13 cellular contexts compared by ENCODE assay signal in the genomic region with DNA sequence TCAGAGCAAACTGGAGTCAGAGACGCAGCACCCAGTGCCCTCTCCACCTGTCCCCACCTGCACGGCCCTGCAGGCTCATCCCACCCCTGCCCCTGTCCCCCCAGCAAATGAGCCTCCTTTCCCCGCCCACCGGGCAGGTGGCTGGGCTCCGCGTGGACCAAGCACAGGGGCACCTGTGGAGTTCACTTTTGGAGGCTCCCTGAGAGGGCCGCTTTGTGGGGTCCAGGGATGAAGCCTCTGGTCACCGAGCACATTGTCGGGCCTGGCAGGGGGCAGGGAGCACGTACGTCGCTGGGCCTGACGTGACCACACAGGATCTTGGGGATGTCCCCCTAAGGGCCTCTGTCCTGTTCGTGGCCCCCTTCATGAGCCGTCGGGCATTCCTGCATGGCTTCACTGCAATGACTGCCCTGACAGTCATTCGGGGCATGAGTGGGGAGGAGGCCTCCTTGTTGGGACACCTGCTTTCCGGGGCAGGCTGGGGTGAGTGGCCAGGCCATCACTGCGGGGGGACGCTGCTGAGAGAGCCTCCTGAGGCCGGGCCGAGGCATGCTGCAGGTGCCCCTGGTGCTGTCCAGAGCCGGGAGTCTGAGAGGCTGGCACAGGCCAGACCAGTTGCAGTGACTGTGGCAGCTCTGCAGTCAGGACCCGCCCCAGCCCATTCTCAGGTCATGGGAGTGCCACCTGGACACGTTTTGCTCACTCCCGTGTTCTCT. TPM values are rescaled to one million over a fixed set of nuclear protein-coding genes. Genes with fewer than 3 reads are reported as not detected.
DNase-seq lines count a peak whose midpoint lies in the region; ATAC-seq and TF ChIP-seq lines count a peak whose summit lies in the region.
"Had no signal": no experiment of that assay in that cellular context is flagged by ENCODE, and none has a peak within 500 bp of the region (broad histone marks: within the 10 kb centered on the region; RNA-seq: fewer than 3 reads in every experiment).

No MANE protein-coding gene starts in this region.

- H3K9ac ChIP-seq in SK-N-MC (ENCODE audit: insufficient read length): no peak overlapping the region

- H3K36me3 ChIP-seq in SK-N-MC (ENCODE audit: insufficient read depth, low read length) (peaks cover 74% of the 10 kb centered on the region), mucosa of descending colon (ENCODE audit: low read depth) (no peaks in the 10 kb centered on the region), thoracic aorta (no peaks in the 10 kb centered on the region), GM23338 (ENCODE audit: insufficient read depth) (peaks cover 13% of the 10 kb centered on the region)

- H3K4me1 Mint-ChIP-seq in GM23338: peaks cover 4% of the 10 kb centered on the region

- no peak overlapping the region for H3K27ac Mint-ChIP-seq in GM23338

- H3K36me3 Mint-ChIP-seq in GM23338 (ENCODE audit: low read depth): peaks cover 40% of the 10 kb centered on the region

- H3K4me2 ChIP-seq in GM23338: no peak overlapping the region

- no peaks in the 10 kb centered on the region for H3K9me3 Mint-ChIP-seq in GM23338
- H3K9me3 Mint-ChIP-seq: activated naive CD4-positive, alpha-beta T cell treated with anti-CD3 and anti-CD28 coated beads, Interleukin-2, amount 50 U/mL, for 72 hours had no signal

- intact Hi-C loops in mucosa of descending colon (cut with DNase I, micrococcal nuclease): no loop called here

- no peaks in the 10 kb centered on the region for H3K9me2 ChIP-seq in GM23338 (ENCODE audit: insufficient read depth)

- H3K4me1 ChIP-seq in mucosa of descending colon (ENCODE audit: low read depth) (no peaks in the 10 kb centered on the region), thoracic aorta (ENCODE audit: control insufficient read depth in 1 of 2, low read depth in 2 of 2) (peaks cover 51 to 78% of the 10 kb centered on the region in 2 donors), GM23338 (ENCODE audit: insufficient read depth) (no peaks in the 10 kb centered on the region)

- H3K27me3 Mint-ChIP-seq in GM23338 (ENCODE audit: insufficient read depth, low read depth, poor library complexity): peaks cover 6% of the 10 kb centered on the region

- H3K4me3 ChIP-seq in SK-N-MC: no peak overlapping the region
- no peak overlapping the region for H3K4me3 ChIP-seq in mucosa of descending colon
- H3K4me3 ChIP-seq in thoracic aorta: peak overlapping the region; percentile 42
- no peak overlapping the region for H3K4me3 ChIP-seq in GM23338

- DNase-seq in SK-N-MC (ENCODE audit: low read depth, low spot score) (no peak), mucosa of descending colon (peak in 1 of 3 donors; percentile 45), thoracic aorta (ENCODE audit: low spot score) (no peak), SW480 (ENCODE audit: low spot score) (no peak), SIG-M5 treated with dmso at 0.1 percent for 504 hours (lab: John Stamatoyannopoulos, UW; ENCODE audit: unreplicated experiment) (no peak), GM23338 (ENCODE audit: low spot score) (no peak)
- DNase-seq: kidney glomerular epithelial cell, NCI-H187 treated with DMSO at 0.1 percent for 48 hours, NCI-H526 had no signal

- no peaks in the 10 kb centered on the region for H3F3A ChIP-seq in GM23338 (replicated peaks; ENCODE audit: low read depth)

- TF ChIP-seq CTCF in mucosa of descending colon (IDR thresholded peaks at IDR 0.05) (no peak), thoracic aorta (IDR thresholded peaks at IDR 0.05) (no peak), GM23338 (conservative IDR thresholded peaks at IDR 0.05; ENCODE audit: low read depth in 2 of 2) (no peak)

- H3K27me3 ChIP-seq in thoracic aorta (replicated peaks; ENCODE audit: insufficient read depth) (no peaks in the 10 kb centered on the region), GM23338 (ENCODE audit: insufficient read depth) (no peaks in the 10 kb centered on the region)
- H3K27me3 ChIP-seq: neutrophil had no signal

- H4K20me1 ChIP-seq in GM23338 (replicated peaks; ENCODE audit: insufficient read depth): peaks cover 37% of the 10 kb centered on the region

- 0 out of 2 replicates have a peak overlapping the region, but pooled peaks have one; percentile 67 for H3K27ac ChIP-seq in SK-N-MC
- H3K27ac ChIP-seq in thoracic aorta: peak overlapping the region; percentile 85 to 94
- H3K27ac ChIP-seq in GM23338 (ENCODE audit: low read depth): no peak overlapping the region
- H3K27ac ChIP-seq: neutrophil had no signal

- H3K9me3 ChIP-seq in SK-N-MC (ENCODE audit: low read depth, low read length) (no peaks in the 10 kb centered on the region), mucosa of descending colon (no peaks in the 10 kb centered on the region), thoracic aorta (no peaks in the 10 kb centered on the region)
- H3K9me3 ChIP-seq: neutrophil had no signal

- peaks cover 83% of the 10 kb centered on the region for H3K79me2 ChIP-seq in GM23338 (replicated peaks; ENCODE audit: insufficient read depth)

- ATAC-seq in esophagus mucosa: peak; percentile 12
- ATAC-seq in mucosa of descending colon: peak; percentile 13
- ATAC-seq in thoracic aorta (ENCODE audit: insufficient number of reproducible peaks, low FRiP score, low read depth): no peak
- ATAC-seq in GM23338: no peak
- no peak for ATAC-seq in GM18909 (IDR thresholded peaks at IDR 0.05; ENCODE audit: poor library complexity, unreplicated experiment)
- ATAC-seq: activated naive CD4-positive, alpha-beta T cell treated with anti-CD3 and anti-CD28 coated beads, Interleukin-2, amount 50 U/mL, for 72 hours had no signal

- H3K4me3 Mint-ChIP-seq in GM23338: no peak overlapping the region

- no peak overlapping the region for H2AFZ ChIP-seq in GM23338

TF ChIP-seq in GM23338, 12 proteins besides CTCF, POLR2A, EP300 and RAD21 (continues in another document):
- no peak for TF ChIP-seq EZH2phosphoT487 (IDR thresholded peaks at IDR 0.05; ENCODE audit: unreplicated experiment)
- no peak for TF ChIP-seq STAT1 (IDR thresholded peaks at IDR 0.05; ENCODE audit: unreplicated experiment)
- no peak for TF ChIP-seq POLR2AphosphoS5 (IDR thresholded peaks at IDR 0.05; ENCODE audit: low read depth)
- TF ChIP-seq REST (IDR thresholded peaks at IDR 0.05; ENCODE audit: unreplicated experiment): no peak
- TF ChIP-seq EZH2 (IDR thresholded peaks at IDR 0.05; ENCODE audit: low read depth, unreplicated experiment): no peak
- TF ChIP-seq CREB1 (CRISPR knock-in tag; IDR thresholded peaks at IDR 0.05; ENCODE audit: low read depth): no peak

RNA-seq across cellular contexts. Expression of gene SLX9, which starts 19.7 kb away (rescaled TPM):
- 27.2 TPM for total RNA-seq in esophagus mucosa
- total RNA-seq in mucosa of descending colon: 10 to 100 TPM; 19.8 to 42.2 (median 20.9) TPM
- 10 to 100 TPM in 1 of 2 donors, 1 to 10 TPM in 1; 5.9 to 10.6 TPM for total RNA-seq in thoracic aorta
- 36.3 and 41.5 TPM in 2 replicates for total RNA-seq in GM23338 (2014; rRNA removed; shearing (Covaris generic))
- 46.9 and 48.0 TPM in 2 replicates for polyA plus RNA-seq in GM23338 (2016; fragmentation: Nextera tagmentation; extraction: Ambion mirVana)

RNA-seq across cellular contexts. Expression of gene ITGB2, which starts 38.8 kb away (rescaled TPM):
- total RNA-seq in esophagus mucosa: 7.1 TPM
- 10 to 100 TPM; 10.8 to 52.3 (median 51.1) TPM for total RNA-seq in mucosa of descending colon
- total RNA-seq in thoracic aorta: 100 to 1,000 TPM; 161 to 166 TPM
- 0.63 TPM in 1 of 2 replicates, not detected in the other for total RNA-seq in GM23338 (2014; rRNA removed; shearing (Covaris generic))
- polyA plus RNA-seq in GM23338 (2016; fragmentation: Nextera tagmentation; extraction: Ambion mirVana): 0.40 and 0.44 TPM in 2 replicates

Comparison
In these comparisons a context has a peak if more than half of its experiments do, and no peak if none do; other contexts are left out.
1. ATAC-seq: peak in esophagus mucosa (single experiment) and mucosa of descending colon (single experiment); none in thoracic aorta (single experiment), GM23338 (single experiment) and GM18909 (single experiment).